ENCODE assay signal across 1 cellular context in the genomic region with DNA sequence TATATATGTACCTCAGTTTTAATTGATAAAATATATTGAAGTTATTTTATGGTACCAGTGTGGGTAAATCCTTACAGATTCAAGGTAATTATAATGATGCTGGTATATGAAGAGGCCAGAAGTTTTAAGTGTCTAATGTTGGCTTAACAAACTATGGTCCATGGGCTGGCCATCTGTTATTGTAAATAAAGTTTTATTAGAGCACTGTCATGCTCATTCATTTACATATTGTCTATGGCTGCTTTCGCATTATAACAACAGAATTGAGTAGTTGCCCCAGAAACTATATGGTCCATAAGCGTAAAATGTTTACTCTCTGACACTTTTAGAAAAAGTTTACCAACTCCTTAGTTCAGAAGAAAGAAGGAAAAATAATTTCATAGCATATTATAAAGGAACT.
A peak's percentile ranks its signal among the peaks of the same experiment; 100 is the strongest.
TF ChIP-seq lines count a peak whose summit lies in the region.

No MANE protein-coding gene starts in this region.

TF ChIP-seq in K562, 482 proteins besides CTCF, POLR2A, EP300 and RAD21 (continued from another document):
- TF ChIP-seq, protein P1, sequence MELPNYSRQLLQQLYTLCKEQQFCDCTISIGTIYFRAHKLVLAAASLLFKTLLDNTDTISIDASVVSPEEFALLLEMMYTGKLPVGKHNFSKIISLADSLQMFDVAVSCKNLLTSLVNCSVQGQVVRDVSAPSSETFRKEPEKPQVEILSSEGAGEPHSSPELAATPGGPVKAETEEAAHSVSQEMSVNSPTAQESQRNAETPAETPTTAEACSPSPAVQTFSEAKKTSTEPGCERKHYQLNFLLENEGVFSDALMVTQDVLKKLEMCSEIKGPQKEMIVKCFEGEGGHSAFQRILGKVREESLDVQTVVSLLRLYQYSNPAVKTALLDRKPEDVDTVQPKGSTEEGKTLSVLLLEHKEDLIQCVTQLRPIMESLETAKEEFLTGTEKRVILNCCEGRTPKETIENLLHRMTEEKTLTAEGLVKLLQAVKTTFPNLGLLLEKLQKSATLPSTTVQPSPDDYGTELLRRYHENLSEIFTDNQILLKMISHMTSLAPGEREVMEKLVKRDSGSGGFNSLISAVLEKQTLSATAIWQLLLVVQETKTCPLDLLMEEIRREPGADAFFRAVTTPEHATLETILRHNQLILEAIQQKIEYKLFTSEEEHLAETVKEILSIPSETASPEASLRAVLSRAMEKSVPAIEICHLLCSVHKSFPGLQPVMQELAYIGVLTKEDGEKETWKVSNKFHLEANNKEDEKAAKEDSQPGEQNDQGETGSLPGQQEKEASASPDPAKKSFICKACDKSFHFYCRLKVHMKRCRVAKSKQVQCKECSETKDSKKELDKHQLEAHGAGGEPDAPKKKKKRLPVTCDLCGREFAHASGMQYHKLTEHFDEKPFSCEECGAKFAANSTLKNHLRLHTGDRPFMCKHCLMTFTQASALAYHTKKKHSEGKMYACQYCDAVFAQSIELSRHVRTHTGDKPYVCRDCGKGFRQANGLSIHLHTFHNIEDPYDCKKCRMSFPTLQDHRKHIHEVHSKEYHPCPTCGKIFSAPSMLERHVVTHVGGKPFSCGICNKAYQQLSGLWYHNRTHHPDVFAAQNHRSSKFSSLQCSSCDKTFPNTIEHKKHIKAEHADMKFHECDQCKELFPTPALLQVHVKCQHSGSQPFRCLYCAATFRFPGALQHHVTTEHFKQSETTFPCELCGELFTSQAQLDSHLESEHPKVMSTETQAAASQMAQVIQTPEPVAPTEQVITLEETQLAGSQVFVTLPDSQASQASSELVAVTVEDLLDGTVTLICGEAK (IDR thresholded peaks at IDR 0.05), result peak; percentile 76
- TF ChIP-seq, protein P1 (CRISPR knock-in tag; IDR thresholded peaks at IDR 0.05), result no peak
- TF ChIP-seq, protein P2, sequence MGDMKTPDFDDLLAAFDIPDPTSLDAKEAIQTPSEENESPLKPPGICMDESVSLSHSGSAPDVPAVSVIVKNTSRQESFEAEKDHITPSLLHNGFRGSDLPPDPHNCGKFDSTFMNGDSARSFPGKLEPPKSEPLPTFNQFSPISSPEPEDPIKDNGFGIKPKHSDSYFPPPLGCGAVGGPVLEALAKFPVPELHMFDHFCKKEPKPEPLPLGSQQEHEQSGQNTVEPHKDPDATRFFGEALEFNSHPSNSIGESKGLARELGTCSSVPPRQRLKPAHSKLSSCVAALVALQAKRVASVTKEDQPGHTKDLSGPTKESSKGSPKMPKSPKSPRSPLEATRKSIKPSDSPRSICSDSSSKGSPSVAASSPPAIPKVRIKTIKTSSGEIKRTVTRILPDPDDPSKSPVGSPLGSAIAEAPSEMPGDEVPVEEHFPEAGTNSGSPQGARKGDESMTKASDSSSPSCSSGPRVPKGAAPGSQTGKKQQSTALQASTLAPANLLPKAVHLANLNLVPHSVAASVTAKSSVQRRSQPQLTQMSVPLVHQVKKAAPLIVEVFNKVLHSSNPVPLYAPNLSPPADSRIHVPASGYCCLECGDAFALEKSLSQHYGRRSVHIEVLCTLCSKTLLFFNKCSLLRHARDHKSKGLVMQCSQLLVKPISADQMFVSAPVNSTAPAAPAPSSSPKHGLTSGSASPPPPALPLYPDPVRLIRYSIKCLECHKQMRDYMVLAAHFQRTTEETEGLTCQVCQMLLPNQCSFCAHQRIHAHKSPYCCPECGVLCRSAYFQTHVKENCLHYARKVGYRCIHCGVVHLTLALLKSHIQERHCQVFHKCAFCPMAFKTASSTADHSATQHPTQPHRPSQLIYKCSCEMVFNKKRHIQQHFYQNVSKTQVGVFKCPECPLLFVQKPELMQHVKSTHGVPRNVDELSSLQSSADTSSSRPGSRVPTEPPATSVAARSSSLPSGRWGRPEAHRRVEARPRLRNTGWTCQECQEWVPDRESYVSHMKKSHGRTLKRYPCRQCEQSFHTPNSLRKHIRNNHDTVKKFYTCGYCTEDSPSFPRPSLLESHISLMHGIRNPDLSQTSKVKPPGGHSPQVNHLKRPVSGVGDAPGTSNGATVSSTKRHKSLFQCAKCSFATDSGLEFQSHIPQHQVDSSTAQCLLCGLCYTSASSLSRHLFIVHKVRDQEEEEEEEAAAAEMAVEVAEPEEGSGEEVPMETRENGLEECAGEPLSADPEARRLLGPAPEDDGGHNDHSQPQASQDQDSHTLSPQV (IDR thresholded peaks at IDR 0.05), result no peak
